In the genomic region with DNA sequence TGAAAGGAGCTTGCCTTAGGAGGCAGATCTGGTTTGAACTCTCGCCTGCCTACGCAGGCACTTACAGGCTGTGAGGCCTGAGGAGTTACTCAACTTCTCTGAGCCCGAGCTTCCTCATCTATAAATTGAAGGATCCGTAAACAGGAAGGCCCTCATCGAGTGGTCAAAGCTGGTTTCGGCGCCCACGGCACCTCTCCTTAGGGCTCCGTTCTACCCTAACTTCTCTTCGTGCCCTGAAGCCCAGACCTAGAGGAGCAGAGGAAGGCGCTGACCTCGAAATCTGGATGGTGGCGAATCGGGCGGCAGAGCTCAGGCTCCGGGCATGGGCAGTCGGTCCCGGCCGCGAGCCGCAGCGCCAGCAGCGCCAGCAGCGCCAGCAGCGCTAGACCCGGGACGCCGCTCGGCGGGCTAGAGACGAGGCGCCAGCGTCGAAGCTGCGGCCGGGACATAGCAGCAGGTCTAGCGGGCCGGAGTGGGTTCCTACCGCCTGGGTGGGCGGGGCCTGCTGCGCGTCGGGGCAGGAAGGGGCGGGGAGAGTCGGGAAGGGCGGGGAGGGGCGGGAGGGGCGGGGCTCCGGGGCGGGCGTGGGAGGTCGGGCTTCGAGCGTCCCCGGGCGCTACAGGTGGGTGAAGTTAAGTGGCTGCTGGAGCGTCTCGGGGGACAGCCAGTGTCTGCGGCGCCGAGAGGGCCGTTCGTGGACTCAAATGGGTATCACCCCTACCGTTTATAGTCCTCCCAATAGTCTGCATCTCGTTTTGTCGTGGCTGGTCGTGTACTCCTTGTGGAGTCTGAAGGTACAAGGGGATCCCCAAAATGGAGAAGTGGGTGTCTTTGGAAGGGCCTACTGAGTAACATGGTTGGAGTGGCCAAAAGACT, we compare ENCODE assay signal across 1 cellular context.
TF ChIP-seq lines count a peak whose summit lies in the region.

A gene with protein sequence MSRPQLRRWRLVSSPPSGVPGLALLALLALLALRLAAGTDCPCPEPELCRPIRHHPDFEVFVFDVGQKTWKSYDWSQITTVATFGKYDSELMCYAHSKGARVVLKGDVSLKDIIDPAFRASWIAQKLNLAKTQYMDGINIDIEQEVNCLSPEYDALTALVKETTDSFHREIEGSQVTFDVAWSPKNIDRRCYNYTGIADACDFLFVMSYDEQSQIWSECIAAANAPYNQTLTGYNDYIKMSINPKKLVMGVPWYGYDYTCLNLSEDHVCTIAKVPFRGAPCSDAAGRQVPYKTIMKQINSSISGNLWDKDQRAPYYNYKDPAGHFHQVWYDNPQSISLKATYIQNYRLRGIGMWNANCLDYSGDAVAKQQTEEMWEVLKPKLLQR (minus strand): TSS at position 474 of the 876 bp plus-strand sequence. CDS start 25 bp downstream, at position 449.

TF ChIP-seq in K562, 482 proteins besides CTCF, POLR2A, EP300 and RAD21 (continued from another document and continues in another):
- TF ChIP-seq NR4A1 (CRISPR knock-in tag; IDR thresholded peaks at IDR 0.05) (no peak), NR4A1 (tag; IDR thresholded peaks at IDR 0.05) (no peak), EGR1 (conservative IDR thresholded peaks at IDR 0.05) (peak; percentile 48), ZNF507 (tag; conservative IDR thresholded peaks at IDR 0.05) (no peak), BRCA1 (IDR thresholded peaks at IDR 0.05) (no peak), BRCA1 (CRISPR knock-in tag; IDR thresholded peaks at IDR 0.05) (no peak), NCOA6 (IDR thresholded peaks at IDR 0.05) (no peak), DNMT1 (IDR thresholded peaks at IDR 0.05) (no peak), ZNF324 (CRISPR knock-in tag; IDR thresholded peaks at IDR 0.05) (no peak), RUNX1 (IDR thresholded peaks at IDR 0.05; ENCODE audit: low read depth) (no peak), PKNOX1 (IDR thresholded peaks at IDR 0.05) (no peak), SP1 (CRISPR knock-in tag; IDR thresholded peaks at IDR 0.05) (peak; percentile 70), KDM1A (IDR thresholded peaks at IDR 0.05) (peak in 1 of 2 experiments; percentile 23; a peak in 1 of 4 replicates), DACH1 (IDR thresholded peaks at IDR 0.05; ENCODE audit: partially characterized antibody) (no peak), ZNF444 (CRISPR knock-in tag; IDR thresholded peaks at IDR 0.05) (no peak), SNIP1 (IDR thresholded peaks at IDR 0.05; ENCODE audit: low read depth) (no peak), PHF20 (IDR thresholded peaks at IDR 0.05; ENCODE audit: partially characterized antibody) (peak; percentile 34), TAF15 (IDR thresholded peaks at IDR 0.05; ENCODE audit: low read depth, low read length) (peak; percentile 92; the same call in 1 of the 2 replicates), ARID1B (IDR thresholded peaks at IDR 0.05) (peak; percentile 11; the same call in 1 of the 2 replicates), TCF7L2 (IDR thresholded peaks at IDR 0.05; ENCODE audit: low read depth, low read length) (no peak), U2AF1 (optimal IDR thresholded peaks at IDR 0.05; ENCODE audit: low read depth, low read length) (no peak), GTF2F1 (IDR thresholded peaks at IDR 0.05; ENCODE audit: low read depth, low read length) (peak; percentile 77; the same call in 1 of the 2 replicates), ZNF212 (CRISPR knock-in tag; IDR thresholded peaks at IDR 0.05) (no peak), ELF1 (tag; IDR thresholded peaks at IDR 0.05) (peak; percentile 63), ZKSCAN1 (IDR thresholded peaks at IDR 0.05; ENCODE audit: low read depth, low read length) (no peak), PTTG1 (tag; IDR thresholded peaks at IDR 0.05; ENCODE audit: low read depth) (no peak), ESRRB (CRISPR knock-in tag; IDR thresholded peaks at IDR 0.05; ENCODE audit: borderline replicate concordance) (no peak), ZNF217 (CRISPR knock-in tag; IDR thresholded peaks at IDR 0.05) (no peak), GATAD2A (IDR thresholded peaks at IDR 0.05) (no peak), ZNF512 (tag; IDR thresholded peaks at IDR 0.05) (no peak), MYC (IDR thresholded peaks at IDR 0.05; ENCODE audit: low read depth, low read length) (peak; percentile 59; the same call in 1 of the 2 replicates), MYC (CRISPR knock-in tag; IDR thresholded peaks at IDR 0.05; ENCODE audit: borderline replicate concordance, low read depth) (no peak), ZNF24 (IDR thresholded peaks at IDR 0.05) (peak; percentile 98), CHD2 (IDR thresholded peaks at IDR 0.05; ENCODE audit: low read depth, low read length) (no peak), FOXJ2 (tag; IDR thresholded peaks at IDR 0.05) (no peak), E2F8 (IDR thresholded peaks at IDR 0.05; ENCODE audit: low read depth, partially characterized antibody) (no peak), SIRT6 (IDR thresholded peaks at IDR 0.05; ENCODE audit: low read depth, low read length) (no peak), NUFIP1 (IDR thresholded peaks at IDR 0.05; ENCODE audit: partially characterized antibody) (no peak), MYBL2 (IDR thresholded peaks at IDR 0.05; ENCODE audit: low read depth) (no peak), MYBL2 (CRISPR knock-in tag; IDR thresholded peaks at IDR 0.05; ENCODE audit: borderline replicate concordance) (no peak), ZNF23 (CRISPR knock-in tag; IDR thresholded peaks at IDR 0.05) (no peak), ZEB2 (IDR thresholded peaks at IDR 0.05) (0 out of 2 replicates have a peak, but pooled peaks have one; percentile 19), SRSF3 (IDR thresholded peaks at IDR 0.05; ENCODE audit: insufficient read depth, low read length) (no peak), CCAR2 (IDR thresholded peaks at IDR 0.05; ENCODE audit: low read depth, low read length) (no peak), CBFA2T3 (IDR thresholded peaks at IDR 0.05) (no peak), PHF21A (IDR thresholded peaks at IDR 0.05; ENCODE audit: borderline replicate concordance, low read depth) (no peak; the same call in 1 of the 2 replicates), ATF1 (CRISPR knock-in tag; IDR thresholded peaks at IDR 0.05) (no peak; the same call in 1 of the 2 replicates), ATF1 (tag; IDR thresholded peaks at IDR 0.05) (peak; percentile 69; the same call in 1 of the 2 replicates), RAD51 (IDR thresholded peaks at IDR 0.05; ENCODE audit: borderline replicate concordance, low read depth) (no peak), MBD2 (IDR thresholded peaks at IDR 0.05; ENCODE audit: borderline replicate concordance, low read depth) (peak; percentile 60; the same call in 1 of the 2 replicates), ETV1 (tag; conservative IDR thresholded peaks at IDR 0.05; ENCODE audit: low read depth) (peak; percentile 58), CHCHD3 (CRISPR knock-in tag; IDR thresholded peaks at IDR 0.05) (no peak), NFXL1 (CRISPR knock-in tag; IDR thresholded peaks at IDR 0.05) (no peak), ZNF347 (CRISPR knock-in tag; IDR thresholded peaks at IDR 0.05; ENCODE audit: low read depth) (no peak), DMBX1 (CRISPR knock-in tag; IDR thresholded peaks at IDR 0.05; ENCODE audit: borderline replicate concordance) (no peak), HNRNPK (IDR thresholded peaks at IDR 0.05; ENCODE audit: low read depth, low read length, poor library complexity, severe bottlenecking) (peak; percentile 79), SAFB (IDR thresholded peaks at IDR 0.05; ENCODE audit: borderline replicate concordance, low read depth, low read length) (no peak)
- TF ChIP-seq, protein P1, sequence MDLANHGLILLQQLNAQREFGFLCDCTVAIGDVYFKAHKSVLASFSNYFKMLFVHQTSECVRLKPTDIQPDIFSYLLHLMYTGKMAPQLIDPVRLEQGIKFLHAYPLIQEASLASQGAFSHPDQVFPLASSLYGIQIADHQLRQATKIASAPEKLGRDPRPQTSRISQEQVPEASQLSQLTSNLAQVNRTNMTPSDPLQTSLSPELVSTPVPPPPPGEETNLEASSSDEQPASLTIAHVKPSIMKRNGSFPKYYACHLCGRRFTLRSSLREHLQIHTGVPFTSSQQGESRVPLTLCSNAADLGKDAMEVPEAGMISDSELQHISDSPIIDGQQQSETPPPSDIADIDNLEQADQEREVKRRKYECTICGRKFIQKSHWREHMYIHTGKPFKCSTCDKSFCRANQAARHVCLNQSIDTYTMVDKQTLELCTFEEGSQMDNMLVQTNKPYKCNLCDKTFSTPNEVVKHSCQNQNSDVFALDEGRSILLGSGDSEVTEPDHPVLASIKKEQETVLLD (IDR thresholded peaks at IDR 0.05): no peak
- TF ChIP-seq, protein P2, sequence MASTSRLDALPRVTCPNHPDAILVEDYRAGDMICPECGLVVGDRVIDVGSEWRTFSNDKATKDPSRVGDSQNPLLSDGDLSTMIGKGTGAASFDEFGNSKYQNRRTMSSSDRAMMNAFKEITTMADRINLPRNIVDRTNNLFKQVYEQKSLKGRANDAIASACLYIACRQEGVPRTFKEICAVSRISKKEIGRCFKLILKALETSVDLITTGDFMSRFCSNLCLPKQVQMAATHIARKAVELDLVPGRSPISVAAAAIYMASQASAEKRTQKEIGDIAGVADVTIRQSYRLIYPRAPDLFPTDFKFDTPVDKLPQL (IDR thresholded peaks at IDR 0.05; ENCODE audit: extremely low read depth, insufficient read length): no peak
- TF ChIP-seq, protein P3, sequence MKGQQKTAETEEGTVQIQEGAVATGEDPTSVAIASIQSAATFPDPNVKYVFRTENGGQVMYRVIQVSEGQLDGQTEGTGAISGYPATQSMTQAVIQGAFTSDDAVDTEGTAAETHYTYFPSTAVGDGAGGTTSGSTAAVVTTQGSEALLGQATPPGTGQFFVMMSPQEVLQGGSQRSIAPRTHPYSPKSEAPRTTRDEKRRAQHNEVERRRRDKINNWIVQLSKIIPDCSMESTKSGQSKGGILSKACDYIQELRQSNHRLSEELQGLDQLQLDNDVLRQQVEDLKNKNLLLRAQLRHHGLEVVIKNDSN (CRISPR knock-in tag; IDR thresholded peaks at IDR 0.05): no peak
- TF ChIP-seq, protein P4, sequence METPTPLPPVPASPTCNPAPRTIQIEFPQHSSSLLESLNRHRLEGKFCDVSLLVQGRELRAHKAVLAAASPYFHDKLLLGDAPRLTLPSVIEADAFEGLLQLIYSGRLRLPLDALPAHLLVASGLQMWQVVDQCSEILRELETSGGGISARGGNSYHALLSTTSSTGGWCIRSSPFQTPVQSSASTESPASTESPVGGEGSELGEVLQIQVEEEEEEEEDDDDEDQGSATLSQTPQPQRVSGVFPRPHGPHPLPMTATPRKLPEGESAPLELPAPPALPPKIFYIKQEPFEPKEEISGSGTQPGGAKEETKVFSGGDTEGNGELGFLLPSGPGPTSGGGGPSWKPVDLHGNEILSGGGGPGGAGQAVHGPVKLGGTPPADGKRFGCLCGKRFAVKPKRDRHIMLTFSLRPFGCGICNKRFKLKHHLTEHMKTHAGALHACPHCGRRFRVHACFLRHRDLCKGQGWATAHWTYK (CRISPR knock-in tag; IDR thresholded peaks at IDR 0.05): 0 out of 2 replicates have a peak, but pooled peaks have one; percentile 15
- TF ChIP-seq, protein P5, sequence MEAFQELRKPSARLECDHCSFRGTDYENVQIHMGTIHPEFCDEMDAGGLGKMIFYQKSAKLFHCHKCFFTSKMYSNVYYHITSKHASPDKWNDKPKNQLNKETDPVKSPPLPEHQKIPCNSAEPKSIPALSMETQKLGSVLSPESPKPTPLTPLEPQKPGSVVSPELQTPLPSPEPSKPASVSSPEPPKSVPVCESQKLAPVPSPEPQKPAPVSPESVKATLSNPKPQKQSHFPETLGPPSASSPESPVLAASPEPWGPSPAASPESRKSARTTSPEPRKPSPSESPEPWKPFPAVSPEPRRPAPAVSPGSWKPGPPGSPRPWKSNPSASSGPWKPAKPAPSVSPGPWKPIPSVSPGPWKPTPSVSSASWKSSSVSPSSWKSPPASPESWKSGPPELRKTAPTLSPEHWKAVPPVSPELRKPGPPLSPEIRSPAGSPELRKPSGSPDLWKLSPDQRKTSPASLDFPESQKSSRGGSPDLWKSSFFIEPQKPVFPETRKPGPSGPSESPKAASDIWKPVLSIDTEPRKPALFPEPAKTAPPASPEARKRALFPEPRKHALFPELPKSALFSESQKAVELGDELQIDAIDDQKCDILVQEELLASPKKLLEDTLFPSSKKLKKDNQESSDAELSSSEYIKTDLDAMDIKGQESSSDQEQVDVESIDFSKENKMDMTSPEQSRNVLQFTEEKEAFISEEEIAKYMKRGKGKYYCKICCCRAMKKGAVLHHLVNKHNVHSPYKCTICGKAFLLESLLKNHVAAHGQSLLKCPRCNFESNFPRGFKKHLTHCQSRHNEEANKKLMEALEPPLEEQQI (IDR thresholded peaks at IDR 0.05): no peak
